Comparison of ENCODE assay signal across 8 cellular contexts in the genomic region with DNA sequence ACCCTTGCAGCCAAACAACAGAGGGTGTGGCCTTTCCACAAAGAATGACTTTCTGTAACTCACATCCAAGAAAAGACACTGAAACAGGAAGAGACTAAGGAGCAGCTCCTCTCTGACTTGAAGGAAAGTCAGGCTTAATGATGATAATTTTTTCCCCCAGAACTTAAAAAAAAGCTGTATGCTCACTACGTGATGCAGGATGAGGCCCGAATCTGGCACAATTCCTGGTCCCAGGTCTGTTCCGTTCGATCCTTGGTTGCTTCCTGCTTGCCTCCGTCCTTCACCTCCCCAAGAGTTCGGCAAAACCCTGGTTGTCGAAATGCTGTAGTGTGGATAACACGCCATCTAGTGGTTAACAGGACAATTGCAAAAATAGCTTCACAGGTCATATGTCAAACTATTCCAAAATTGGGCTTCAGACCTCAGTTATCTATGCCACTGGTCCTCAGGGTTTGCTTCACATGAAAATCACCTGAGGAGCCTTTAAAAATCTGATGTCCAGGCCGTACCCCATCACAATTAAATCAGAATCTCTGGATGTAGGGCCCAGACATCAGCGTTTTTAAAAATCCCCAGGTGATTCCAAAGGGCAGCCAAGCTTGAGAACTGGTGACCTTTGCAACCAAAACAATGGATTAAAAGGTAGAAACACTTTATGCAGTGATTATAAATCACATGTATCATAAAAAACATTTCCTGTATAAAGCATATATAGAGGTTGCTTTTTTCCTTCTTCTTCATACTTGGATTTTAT. TPM values are rescaled to one million over a fixed set of nuclear protein-coding genes. Genes with fewer than 3 reads are reported as not detected.
A peak's percentile ranks its signal among the peaks of the same experiment; 100 is the strongest.
DNase-seq lines count a peak whose midpoint lies in the region; ATAC-seq, FAIRE-seq and TF ChIP-seq lines count a peak whose summit lies in the region.

No MANE protein-coding gene starts in this region.

- H3K4me2 ChIP-seq in endothelial cell of umbilical vein (ENCODE audit: insufficient read depth, low read length) = peak overlapping the region; percentile 87

- H3K9ac ChIP-seq in endothelial cell of umbilical vein (replicated peaks; ENCODE audit: extremely low read depth, insufficient read depth, low read length) = peak overlapping the region; percentile 33

- BruUV-seq in endothelial cell of umbilical vein (replicated peaks; lab: Mats Ljungman, UMichigan) = no TSS peak

- FAIRE-seq in endothelial cell of umbilical vein (lab: Jason Lieb, UNC) = peak; percentile 85

- H3K4me3 ChIP-seq in endothelial cell of umbilical vein (replicated peaks in 1 of 3; ENCODE audit: insufficient read depth in 1 of 3, low read depth in 1 of 3, low read length in 3 of 3) = peak overlapping the region; percentile 6 to 50 (median 8)
- H3K4me3 ChIP-seq in stomach = peak overlapping the region; percentile 27 to 41 (median 30)

- H3K9me1 ChIP-seq in endothelial cell of umbilical vein (replicated peaks; ENCODE audit: control insufficient read depth, extremely low read depth, insufficient read depth, low read length) = no peaks in the 10 kb centered on the region

- H3K27me3 ChIP-seq in endothelial cell of umbilical vein (ENCODE audit: control insufficient read depth in 2 of 2, insufficient read depth in 2 of 2, low read length in 2 of 2) (peaks cover 0 to 2% of the 10 kb centered on the region in 2 experiments), stomach (no peaks in the 10 kb centered on the region)

- CTCF ChIA-PET in endothelial cell of umbilical vein (lab: Charles Lee) = interaction anchor here (0.6 to 7.9 kb wide), 79 partner anchors 8 to 765 kb away, joined by 3 to 170 read pairs (median 4); partner anchors contain the start of genes IGF1R, SYNM and TTC23

- H3K4me1 ChIP-seq in endothelial cell of umbilical vein (ENCODE audit: control insufficient read depth, extremely low read depth, insufficient read depth, low read length) (peaks cover 2% of the 10 kb centered on the region), stomach (peaks cover 0 to 4% (median 0%) of the 10 kb centered on the region in 4 donors)

- 6 to 8% (median 7%) methylated on average over 10 of the region's 10 CpGs for WGBS in stomach, 5 donors

- TF ChIP-seq EP300 in stomach (IDR thresholded peaks at IDR 0.05) = no peak

- TF ChIP-seq POLR2A in endothelial cell of umbilical vein (IDR thresholded peaks at IDR 0.05; ENCODE audit: low read depth, low read length) (no peak), stomach (IDR thresholded peaks at IDR 0.05) (no peak)

- no peaks in the 10 kb centered on the region for H4K20me1 ChIP-seq in endothelial cell of umbilical vein (replicated peaks; ENCODE audit: control insufficient read depth, extremely low read depth, insufficient read depth, low read length)

- dilution Hi-C loops in endothelial cell of umbilical vein (cut with MboI; ENCODE audit: extremely low pct_ligation_motif_present, low sequenced_read_pairs) = no loop called here

- H3K9me3 ChIP-seq in endothelial cell of umbilical vein (replicated peaks; ENCODE audit: control insufficient read depth, insufficient read depth, low read length) (no peaks in the 10 kb centered on the region), stomach (no peaks in the 10 kb centered on the region)

- intact Hi-C loops in endothelial cell of umbilical vein (cut with micrococcal nuclease) (loop anchor here (1.0 to 2.0 kb wide), 8 partner anchors 17 to 648 kb away; partner anchors contain the start of gene IGF1R), stomach (cut with DNase I; ENCODE audit: low total_unique reads) (loop anchor here (10.0 kb wide), 1 partner anchor 632 kb away; no protein-coding TSS in a partner anchor)

- no peaks in the 10 kb centered on the region for H3K36me3 ChIP-seq in endothelial cell of umbilical vein (ENCODE audit: control insufficient read depth in 2 of 2, extremely low read depth in 1 of 2, insufficient read depth in 2 of 2, low read length in 2 of 2)
- H3K36me3 ChIP-seq in stomach = no peaks in the 10 kb centered on the region

- DNase-seq in COR-L47 (lab: John Stamatoyannopoulos, UW) (peak; percentile 62), NCI-H446 treated with DMSO at 0.1 percent for 48 hours (lab: John Stamatoyannopoulos, UW) (peak; percentile 63), endothelial cell of umbilical vein (ENCODE audit: low read depth, low spot score) (peak; percentile 73), middle frontal gyrus (ENCODE audit: extremely low spot score, low spot score) (peak; percentile 59), stomach (peak; percentile 49)
- peak; percentile 34 to 46 for DNase-seq in activated CD4-positive, alpha-beta T cell treated with anti-CD3 and anti-CD28 coated beads, Interleukin-2, amount 50 U/mL, for 48 hours

- H2AFZ ChIP-seq in endothelial cell of umbilical vein (ENCODE audit: low read depth, low read length) = peak overlapping the region; percentile 84

- ATAC-seq in GM19372 (IDR thresholded peaks at IDR 0.05; ENCODE audit: low read depth, unreplicated experiment) (peak; percentile 77), HG03442 (IDR thresholded peaks at IDR 0.05; ENCODE audit: unreplicated experiment) (peak; percentile 78)

- no peak overlapping the region for H3K27ac ChIP-seq in endothelial cell of umbilical vein (ENCODE audit: insufficient read depth, low read depth, low read length)
- peak overlapping the region in 3 of 5 donors; percentile 18 to 64 (median 32) for H3K27ac ChIP-seq in stomach

- TF ChIP-seq CTCF in endothelial cell of umbilical vein (IDR thresholded peaks at IDR 0.05; ENCODE audit: extremely low read depth in 1 of 2, insufficient read depth in 1 of 2, low read depth in 1 of 2, low read length in 2 of 2) (peak; percentile 71 to 83), stomach (IDR thresholded peaks at IDR 0.05) (peak in 5 of 7 experiments; percentile 72 to 92 (median 87))

- POLR2A ChIA-PET in endothelial cell of umbilical vein (lab: Charles Lee) = no interaction called here

- H3K79me2 ChIP-seq in endothelial cell of umbilical vein (ENCODE audit: control insufficient read depth, insufficient read depth, low read length) = no peaks in the 10 kb centered on the region

TF ChIP-seq in endothelial cell of umbilical vein, 7 proteins besides CTCF, POLR2A, EP300 and RAD21:
- TF ChIP-seq JUN (IDR thresholded peaks at IDR 0.05; ENCODE audit: borderline replicate concordance, insufficient read depth, insufficient read length, low read depth) (no peak), FOS (IDR thresholded peaks at IDR 0.05; ENCODE audit: borderline replicate concordance, insufficient read depth, low read length) (no peak), MYC (IDR thresholded peaks at IDR 0.05; ENCODE audit: low read depth, low read length) (no peak), MAX (IDR thresholded peaks at IDR 0.05; ENCODE audit: insufficient read depth, insufficient read length) (no peak), GATA2 (IDR thresholded peaks at IDR 0.05; ENCODE audit: insufficient read depth, insufficient read length, low read depth, low read length) (no peak), POLR2AphosphoS5 (IDR thresholded peaks at IDR 0.05; ENCODE audit: insufficient read depth, low read depth, low read length) (no peak), EZH2 (IDR thresholded peaks at IDR 0.05; ENCODE audit: borderline replicate concordance, low read depth, low read length, severe bottlenecking) (no peak)

RNA-seq across cellular contexts. Expression of gene SYNM, which starts 28.1 kb away (rescaled TPM):
- 10.2 and 20.4 TPM in 2 replicates for total RNA-seq in endothelial cell of umbilical vein
- polyA plus RNA-seq in endothelial cell of umbilical vein = 2.7 and 3.7 TPM in 2 replicates
- 2.4 and 2.5 TPM in 2 replicates for polyA plus RNA-seq in endothelial cell of umbilical vein (2011; cell fraction: cytosol; rRNA removed)
- polyA plus RNA-seq in endothelial cell of umbilical vein (2011; cell fraction: nucleus; rRNA removed) = 6.9 and 7.4 TPM in 2 replicates
- polyA plus RNA-seq in endothelial cell of umbilical vein (2012) = 3.8 and 7.3 TPM in 2 replicates
- 7.1 and 7.4 TPM in 2 replicates for polyA minus RNA-seq in endothelial cell of umbilical vein
- polyA minus RNA-seq in endothelial cell of umbilical vein (2011; cell fraction: cytosol; rRNA and poly(A)+ RNA removed) = 21.7 TPM
- 3.9 and 5.2 TPM in 2 replicates for polyA minus RNA-seq in endothelial cell of umbilical vein (2011; cell fraction: nucleus; rRNA and poly(A)+ RNA removed)
- total RNA-seq in stomach = 100 to 1,000 TPM in 4 of 5 donors, 10 to 100 TPM in 1; 71.3 to 469 (median 235) TPM
- 10 to 100 TPM in 1 of 3 donors, 1 to 10 TPM in 2; 4.0 to 88.7 (median 5.7) TPM for polyA plus RNA-seq in stomach
